Comparison of ENCODE assay signal across 8 cellular contexts in the genomic region with DNA sequence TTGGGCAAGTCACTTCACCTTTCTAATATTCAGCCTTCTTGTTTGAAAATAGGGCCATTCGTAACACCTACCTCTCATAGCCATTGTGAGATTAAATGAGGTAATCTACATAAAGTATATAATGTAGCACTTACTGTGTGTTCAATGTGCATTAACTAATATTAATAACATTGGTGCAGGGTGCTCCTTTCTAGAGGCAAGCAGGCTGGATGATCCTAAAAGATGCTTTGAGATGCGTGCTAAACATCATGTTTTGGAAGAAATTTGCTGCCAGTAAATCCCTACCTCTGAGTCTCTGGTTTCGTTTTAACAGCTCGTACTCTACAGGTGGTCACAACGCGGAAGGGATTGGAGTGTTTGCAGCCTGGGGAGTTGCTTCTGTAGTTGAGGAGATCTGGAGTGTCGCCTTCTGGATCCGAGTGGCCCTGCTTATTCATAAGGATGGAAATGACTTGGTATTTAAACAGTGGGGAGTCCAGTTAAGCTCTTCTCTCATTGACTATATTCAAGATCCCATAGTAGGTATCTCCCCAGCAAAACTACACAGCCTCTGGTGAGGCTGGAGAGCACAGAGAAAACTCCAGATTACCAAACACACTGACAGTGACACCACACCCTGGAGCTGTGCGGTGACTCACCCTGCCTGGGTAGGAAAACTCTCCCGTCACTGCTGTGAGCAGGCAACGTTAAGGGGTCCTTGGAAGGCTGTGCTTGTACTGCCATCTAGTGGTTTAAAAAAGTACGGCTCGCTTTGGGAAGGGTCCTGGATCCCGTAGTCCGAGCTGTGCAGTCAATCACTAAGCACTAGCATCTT.
DNase-seq lines count a peak whose midpoint lies in the region; ATAC-seq, FAIRE-seq and TF ChIP-seq lines count a peak whose summit lies in the region.

No MANE protein-coding gene starts in this region.

- DNase-seq in BE2C: peak; percentile 87
- DNase-seq in GM19240 (ENCODE audit: insufficient read length, low spot score): peak; percentile 42
- DNase-seq in NCI-H345 (lab: John Stamatoyannopoulos, UW): peak; percentile 95
- DNase-seq in bronchial epithelial cell (ENCODE audit: low read depth): peak; percentile 94
- peak; percentile 64 to 81 (median 70) for DNase-seq in stimulated activated CD4-positive, alpha-beta T cell treated with anti-CD3 and anti-CD28 coated beads, Interleukin-1b, Interleukin-23, amount 100 ng/mL, for 24 hours (ENCODE audit: low read depth in 4 of 4, low spot score in 1 of 4)

- no peaks in the 10 kb centered on the region for H3K9me3 ChIP-seq in BE2C

- H3K27me3 ChIP-seq in BE2C (peaks cover 8% of the 10 kb centered on the region; the same call in 1 of the 2 replicates), bronchial epithelial cell (ENCODE audit: control insufficient read depth, insufficient read depth, low read length) (no peaks in the 10 kb centered on the region)

- H3K36me3 ChIP-seq in BE2C: no peaks in the 10 kb centered on the region
- H3K36me3 ChIP-seq in bronchial epithelial cell (ENCODE audit: control insufficient read depth, insufficient read depth, low read length): no peaks in the 10 kb centered on the region

- FAIRE-seq in bronchial epithelial cell (lab: Jason Lieb, UNC): peak; percentile 99
- FAIRE-seq in islet of Langerhans (lab: Jason Lieb, UNC): peak; percentile 75

- no peak overlapping the region for H3K4me3 ChIP-seq in BE2C (ENCODE audit: low read depth, low read length)
- H3K4me3 ChIP-seq in WI38 (ENCODE audit: low read depth, low read length): no peak overlapping the region
- H3K4me3 ChIP-seq in bronchial epithelial cell (ENCODE audit: low read depth, low read length): no peak overlapping the region

- TF ChIP-seq CTCF in BE2C (IDR thresholded peaks at IDR 0.05; ENCODE audit: low read depth, low read length) (peak; percentile 90), WI38 (IDR thresholded peaks at IDR 0.05; ENCODE audit: low read depth, low read length) (peak; percentile 69), bronchial epithelial cell (IDR thresholded peaks at IDR 0.05; ENCODE audit: insufficient read depth, low read length, severe bottlenecking) (peak; percentile 86)

- peak; percentile 89 for ATAC-seq in HG03378 (IDR thresholded peaks at IDR 0.05; ENCODE audit: unreplicated experiment)

- no peaks in the 10 kb centered on the region for H3K4me1 ChIP-seq in BE2C

Comparison
In these comparisons a context has a peak if more than half of its experiments do, and no peak if none do; other contexts are left out.
1. DNase-seq: peak in every context shown above with its lines; median percentile 95 in NCI-H345; 94 in bronchial epithelial cell; 87 in BE2C; 70 in stimulated activated CD4-positive, alpha-beta T cell treated with anti-CD3 and anti-CD28 coated beads, Interleukin-1b, Interleukin-23, amount 100 ng/mL, for 24 hours; 42 in GM19240.